8 cellular contexts compared by ENCODE assay signal in genomic region chr9:127927457-127928231, GRCh38. TPM values are rescaled to one million over a fixed set of nuclear protein-coding genes. Genes with fewer than 3 reads are reported as not detected.
DNase-seq lines count a peak whose midpoint lies in the region; ATAC-seq and TF ChIP-seq lines count a peak whose summit lies in the region.

No MANE protein-coding gene starts in this region.

- no peaks in the 10 kb centered on the region for H3K9me3 ChIP-seq in iPS-18a (ENCODE audit: control insufficient read depth, low read depth, low read length)
- H3K9me3 ChIP-seq in ascending aorta = no peaks in the 10 kb centered on the region

- H3K27ac ChIP-seq in iPS-18a (ENCODE audit: low read length) (no peak overlapping the region), ascending aorta (no peak overlapping the region)

- H3K36me3 ChIP-seq in iPS-18a (ENCODE audit: control insufficient read depth, low read depth, low read length) (no peaks in the 10 kb centered on the region), ascending aorta (no peaks in the 10 kb centered on the region)

- H3K27ac Mint-ChIP-seq in activated T-helper 17 cell treated with anti-CD3 and anti-CD28 coated beads, Interleukin-2, amount 50 U/mL, for 72 hours = no peak overlapping the region

- H3K27me3 Mint-ChIP-seq in activated T-helper 17 cell treated with anti-CD3 and anti-CD28 coated beads, Interleukin-2, amount 50 U/mL, for 72 hours = no peaks in the 10 kb centered on the region

- H3K4me1 Mint-ChIP-seq in activated T-helper 17 cell treated with anti-CD3 and anti-CD28 coated beads, Interleukin-2, amount 50 U/mL, for 72 hours = peaks cover 10% of the 10 kb centered on the region

- no peaks in the 10 kb centered on the region for H3K9me3 Mint-ChIP-seq in activated T-helper 17 cell treated with anti-CD3 and anti-CD28 coated beads, Interleukin-2, amount 50 U/mL, for 72 hours

- DNase-seq in AG09309 (ENCODE audit: low read depth) (no peak), NCI-H2171 (lab: John Stamatoyannopoulos, UW) (peak; percentile 84), ascending aorta (ENCODE audit: low spot score in 2 of 2) (no peak), GDM1 (lab: John Stamatoyannopoulos, UW) (no peak), omental fat pad (ENCODE audit: low spot score) (no peak)
- DNase-seq in stimulated activated CD4-positive, alpha-beta T cell treated with anti-CD3 and anti-CD28 coated beads, Interleukin-4, amount 100 ng/mL, for 48 hours (ENCODE audit: low read depth in 2 of 2) = peak; percentile 70

- H3K4me1 ChIP-seq in iPS-18a (ENCODE audit: control insufficient read depth, low read depth, low read length) = peaks cover 7% of the 10 kb centered on the region
- peaks cover 0 to 28% of the 10 kb centered on the region in 2 donors for H3K4me1 ChIP-seq in ascending aorta

- peak overlapping the region; percentile 61 for H3K4me3 Mint-ChIP-seq in activated T-helper 17 cell treated with anti-CD3 and anti-CD28 coated beads, Interleukin-2, amount 50 U/mL, for 72 hours

- H3K27me3 ChIP-seq in iPS-18a (ENCODE audit: control insufficient read depth, insufficient read depth, low read length) = peaks cover 33% of the 10 kb centered on the region
- H3K27me3 ChIP-seq in ascending aorta = no peaks in the 10 kb centered on the region

- no peaks in the 10 kb centered on the region for H3K36me3 Mint-ChIP-seq in activated T-helper 17 cell treated with anti-CD3 and anti-CD28 coated beads, Interleukin-2, amount 50 U/mL, for 72 hours (ENCODE audit: low read depth)

- peak; percentile 51 for ATAC-seq in activated T-helper 17 cell treated with anti-CD3 and anti-CD28 coated beads, Interleukin-2, amount 50 U/mL, for 72 hours (replicated peaks)
- no peak for ATAC-seq in omental fat pad (ENCODE audit: low FRiP score)

- intact Hi-C loops in ascending aorta (cut with DNase I) = loop anchor here (10.0 kb wide), 1 partner anchor 423 kb away; no protein-coding TSS in a partner anchor

- H3K4me3 ChIP-seq in AG09309 (ENCODE audit: control insufficient read depth, low read depth, low read length) = peak overlapping the region; percentile 11
- H3K4me3 ChIP-seq in iPS-18a (ENCODE audit: low read length) = peak overlapping the region; percentile 73
- no peak overlapping the region for H3K4me3 ChIP-seq in ascending aorta

- H3K9ac ChIP-seq in iPS-18a (ENCODE audit: low read length) = no peak overlapping the region

- no peak for TF ChIP-seq CTCF in AG09309 (IDR thresholded peaks at IDR 0.05; ENCODE audit: control insufficient read depth, insufficient read depth, low read depth, low read length, missing control alignments)
- TF ChIP-seq CTCF in ascending aorta (IDR thresholded peaks at IDR 0.05) = no peak
- no peak for TF ChIP-seq CTCF in omental fat pad (IDR thresholded peaks at IDR 0.05)

RNA-seq across cellular contexts. Expression of gene PIP5KL1, which starts 2.9 kb away (rescaled TPM):
- 1 to 10 TPM; 2.6 to 3.7 TPM for total RNA-seq in activated T-helper 17 cell treated with anti-CD3 and anti-CD28 coated beads, Interleukin-2, amount 50 U/mL, for 72 hours
- not detected for total RNA-seq in ascending aorta
- total RNA-seq in omental fat pad = 1 to 10 TPM in 3 of 4 donors, under 1 TPM in 1; 0.82 to 3.0 (median 1.3) TPM

RNA-seq across cellular contexts. Expression of gene DPM2, which starts 10.0 kb away (rescaled TPM):
- 10 to 100 TPM; 29.4 to 54.5 TPM for total RNA-seq in activated T-helper 17 cell treated with anti-CD3 and anti-CD28 coated beads, Interleukin-2, amount 50 U/mL, for 72 hours
- total RNA-seq in ascending aorta (18.2 TPM), omental fat pad (10 to 100 TPM in 3 of 4 donors, 1 to 10 TPM in 1; 8.8 to 18.0 (median 13.5) TPM)

RNA-seq across cellular contexts. Expression of gene ST6GALNAC4, which starts 10.8 kb away (rescaled TPM):
- total RNA-seq in activated T-helper 17 cell treated with anti-CD3 and anti-CD28 coated beads, Interleukin-2, amount 50 U/mL, for 72 hours = 10 to 100 TPM; 19.6 to 19.8 TPM
- total RNA-seq in ascending aorta (134 TPM), omental fat pad (10 to 100 TPM; 26.6 to 78.5 (median 45.0) TPM)

RNA-seq across cellular contexts. Expression of gene ST6GALNAC6, which starts 28.2 kb away (rescaled TPM):
- total RNA-seq in activated T-helper 17 cell treated with anti-CD3 and anti-CD28 coated beads, Interleukin-2, amount 50 U/mL, for 72 hours = 100 to 1,000 TPM in 1 of 2 donors, 10 to 100 TPM in 1; 61.7 to 124 TPM
- total RNA-seq in ascending aorta (172 TPM), omental fat pad (100 to 1,000 TPM; 138 to 213 (median 155) TPM)

RNA-seq across cellular contexts. Expression of gene AK1, which starts 50.2 kb away (rescaled TPM):
- 10 to 100 TPM; 23.2 to 79.0 TPM for total RNA-seq in activated T-helper 17 cell treated with anti-CD3 and anti-CD28 coated beads, Interleukin-2, amount 50 U/mL, for 72 hours
- total RNA-seq in ascending aorta (64.5 TPM), omental fat pad (10 to 100 TPM; 28.5 to 93.4 (median 54.1) TPM)

Comparison
In these comparisons a context has a peak if more than half of its experiments do, and no peak if none do; other contexts are left out.
1. DNase-seq: peak in NCI-H2171 (single experiment) and stimulated activated CD4-positive, alpha-beta T cell treated with anti-CD3 and anti-CD28 coated beads, Interleukin-4, amount 100 ng/mL, for 48 hours (2 of 2); none in AG09309 (single experiment), ascending aorta (0 of 2), GDM1 (single experiment) and omental fat pad (single experiment).
2. H3K4me3 ChIP-seq: peak in AG09309 (single experiment) and iPS-18a (single experiment); none in ascending aorta (0 of 2).